ENCODE assay signal across 29 cellular contexts in genomic region chr2:183859129-183859528, GRCh38.
"Had no signal": no experiment of that assay in that cellular context is flagged by ENCODE, and none has a peak within 500 bp of the region (broad histone marks: within the 10 kb centered on the region; RNA-seq: fewer than 3 reads in every experiment).

No MANE protein-coding gene starts in this region.

- H3K27ac ChIP-seq: ascending aorta, cardiac muscle cell, VCaP had no signal

- H3K36me3 ChIP-seq: ascending aorta, cardiac muscle cell had no signal

- H3K4me3 ChIP-seq: ascending aorta, cardiac muscle cell had no signal

- H3K9me3 ChIP-seq: ascending aorta had no signal

- ATAC-seq: activated CD4-positive, alpha-beta T cell treated with anti-CD3 and anti-CD28 coated beads for 36 hours; activated CD8-positive, alpha-beta memory T cell treated with anti-CD3 and anti-CD28 coated beads, Interleukin-2, amount 10 ng/mL, durations not matched to agents 7 days and 5 days; activated CD8-positive, alpha-beta T cell treated with anti-CD3 and anti-CD28 coated beads, Interleukin-2, amount 10 ng/mL, durations not matched to agents 7 days and 5 days; activated naive CD8-positive, alpha-beta T cell treated with anti-CD3 and anti-CD28 coated beads, Interleukin-2, amount 50 U/mL, for 24 hours had no signal

- H3K4me1 ChIP-seq: ascending aorta had no signal

- H3K27me3 ChIP-seq: ascending aorta, cardiac muscle cell had no signal

- FAIRE-seq: bronchial epithelial cell had no signal

- DNase-seq: activated B cell treated with CpG ODN at 0.5 μM for 24 hours; activated CD4-positive, alpha-beta memory T cell treated with anti-CD3 and anti-CD28 coated beads, Interleukin-2, amount 10 ng/mL, durations not matched to agents 7 days and 5 days; activated CD4-positive, alpha-beta T cell treated with anti-CD3 and anti-CD28 coated beads for 36 hours; activated CD4-positive, alpha-beta T cell treated with anti-CD3 and anti-CD28 coated beads for 48 hours; activated CD4-positive, alpha-beta T cell treated with anti-CD3 and anti-CD28 coated beads, Interleukin-2, amount 10 ng/mL, durations not matched to agents 7 days and 5 days; activated CD4-positive, alpha-beta T cell treated with anti-CD3 and anti-CD28 coated beads, Interleukin-2, amount 50 U/mL, for 48 hours; activated CD4-positive, CD25-positive, alpha-beta regulatory T cell treated with anti-CD3 and anti-CD28 coated beads, Interleukin-2, amount 50 U/mL, for 72 hours; activated CD8-positive, alpha-beta memory T cell treated with anti-CD3 and anti-CD28 coated beads for 24 hours; activated CD8-positive, alpha-beta memory T cell treated with anti-CD3 and anti-CD28 coated beads, Interleukin-2, amount 10 ng/mL, durations not matched to agents 7 days and 5 days; activated CD8-positive, alpha-beta memory T cell treated with anti-CD3 and anti-CD28 coated beads, Interleukin-2, amount 50 U/mL, for 48 hours; activated CD8-positive, alpha-beta T cell treated with anti-CD3 and anti-CD28 coated beads, Interleukin-2, amount 10 ng/mL, durations not matched to agents 7 days and 5 days; activated effector memory CD4-positive, alpha-beta T cell treated with Interleukin-2 at 50 U/mL for 16 hours; activated gamma-delta T cell; activated naive CD4-positive, alpha-beta T cell treated with anti-CD3 and anti-CD28 coated beads, Interleukin-2, amount 10 ng/mL, durations not matched to agents 7 days and 5 days; activated naive CD4-positive, alpha-beta T cell treated with Interleukin-2 at 50 U/mL for 16 hours; activated naive CD8-positive, alpha-beta T cell treated with anti-CD3 and anti-CD28 coated beads, Interleukin-2, amount 10 ng/mL, durations not matched to agents 7 days and 5 days; activated naive CD8-positive, alpha-beta T cell treated with anti-CD3 and anti-CD28 coated beads, Interleukin-2, amount 50 U/mL, for 24 hours; activated T-cell treated with anti-CD3 and anti-CD28 coated beads, Interleukin-2, amount 50 U/mL, for 24 hours; activated T-cell treated with anti-CD3 and anti-CD28 coated beads, Interleukin-2, amount 50 U/mL, for 48 hours; amygdala; anterior cingulate cortex; caudate nucleus; cerebellar nuclear complex; T-helper 2 cell; T-helper 9 cell had no signal
